1 cellular context compared by ENCODE assay signal in genomic region chr6:37840143-37840939, GRCh38.
A peak's percentile ranks its signal among the peaks of the same experiment; 100 is the strongest.
TF ChIP-seq lines count a peak whose summit lies in the region.

No MANE protein-coding gene starts in this region.

TF ChIP-seq in K562, 482 proteins besides CTCF, POLR2A, EP300 and RAD21 (continues in another document):
- TF ChIP-seq EGR1 (conservative IDR thresholded peaks at IDR 0.05) (no peak), TEAD4 (IDR thresholded peaks at IDR 0.05; ENCODE audit: low read length) (0 out of 2 replicates have a peak, but pooled peaks have one; percentile 29), TEAD4 (CRISPR knock-in tag; IDR thresholded peaks at IDR 0.05; ENCODE audit: borderline replicate concordance) (no peak), NFXL1 (CRISPR knock-in tag; IDR thresholded peaks at IDR 0.05) (peak; percentile 25; the same call in 1 of the 2 replicates), ZBTB40 (IDR thresholded peaks at IDR 0.05) (peak; percentile 24; the same call in 1 of the 2 replicates), ZBTB40 (CRISPR knock-in tag; IDR thresholded peaks at IDR 0.05) (no peak), E4F1 (CRISPR knock-in tag; IDR thresholded peaks at IDR 0.05; ENCODE audit: borderline replicate concordance) (no peak), TAF1 (IDR thresholded peaks at IDR 0.05; ENCODE audit: control insufficient read depth, extremely low read depth, insufficient read depth, low read length, severe bottlenecking) (no peak), BRD4 (IDR thresholded peaks at IDR 0.05) (peak; percentile 10; the same call in 1 of the 2 replicates), CBX2 (IDR thresholded peaks at IDR 0.05; ENCODE audit: insufficient read depth, low read length, poor library complexity, severe bottlenecking) (no peak), ATF4 (CRISPR knock-in tag; IDR thresholded peaks at IDR 0.05) (peak; percentile 95), MTA3 (IDR thresholded peaks at IDR 0.05; ENCODE audit: borderline replicate concordance) (peak; percentile 53; the same call in 1 of the 2 replicates), CXXC5 (CRISPR knock-in tag; IDR thresholded peaks at IDR 0.05) (peak; percentile 39; the same call in 1 of the 2 replicates), BRD9 (IDR thresholded peaks at IDR 0.05; ENCODE audit: low read depth, partially characterized antibody) (peak; percentile 88), RBFOX2 (IDR thresholded peaks at IDR 0.05; ENCODE audit: low read depth, low read length) (peak; percentile 31), KAT8 (IDR thresholded peaks at IDR 0.05; ENCODE audit: low read depth) (no peak), CEBPG (CRISPR knock-in tag; IDR thresholded peaks at IDR 0.05) (peak; percentile 95), CEBPG (tag; conservative IDR thresholded peaks at IDR 0.05 in 1 of 2, IDR thresholded peaks at IDR 0.05 in 1 of 2) (peak; percentile 74 to 97), LCOR (CRISPR knock-in tag; IDR thresholded peaks at IDR 0.05) (peak; percentile 73; the same call in 1 of the 2 replicates), ZNF347 (CRISPR knock-in tag; IDR thresholded peaks at IDR 0.05; ENCODE audit: low read depth) (no peak), KHSRP (IDR thresholded peaks at IDR 0.05) (peak; percentile 6; the same call in 1 of the 2 replicates), AFF1 (IDR thresholded peaks at IDR 0.05; ENCODE audit: low read depth in 1 of 2, partially characterized antibody in 2 of 2) (peak; percentile 1 to 55), PTTG1 (tag; IDR thresholded peaks at IDR 0.05; ENCODE audit: low read depth) (peak; percentile 68), HDAC3 (IDR thresholded peaks at IDR 0.05; ENCODE audit: borderline replicate concordance, partially characterized antibody) (peak; percentile 54), TCFL5 (CRISPR knock-in tag; conservative IDR thresholded peaks at IDR 0.05) (0 out of 2 replicates have a peak, but pooled peaks have one; percentile 11), SMAD3 (CRISPR knock-in tag; conservative IDR thresholded peaks at IDR 0.05) (0 out of 2 replicates have a peak, but pooled peaks have one; percentile 58), ETV1 (tag; conservative IDR thresholded peaks at IDR 0.05; ENCODE audit: low read depth) (peak; percentile 71), POLR2H (tag; IDR thresholded peaks at IDR 0.05; ENCODE audit: low read depth) (peak; percentile 89)
- TF ChIP-seq, protein P1, sequence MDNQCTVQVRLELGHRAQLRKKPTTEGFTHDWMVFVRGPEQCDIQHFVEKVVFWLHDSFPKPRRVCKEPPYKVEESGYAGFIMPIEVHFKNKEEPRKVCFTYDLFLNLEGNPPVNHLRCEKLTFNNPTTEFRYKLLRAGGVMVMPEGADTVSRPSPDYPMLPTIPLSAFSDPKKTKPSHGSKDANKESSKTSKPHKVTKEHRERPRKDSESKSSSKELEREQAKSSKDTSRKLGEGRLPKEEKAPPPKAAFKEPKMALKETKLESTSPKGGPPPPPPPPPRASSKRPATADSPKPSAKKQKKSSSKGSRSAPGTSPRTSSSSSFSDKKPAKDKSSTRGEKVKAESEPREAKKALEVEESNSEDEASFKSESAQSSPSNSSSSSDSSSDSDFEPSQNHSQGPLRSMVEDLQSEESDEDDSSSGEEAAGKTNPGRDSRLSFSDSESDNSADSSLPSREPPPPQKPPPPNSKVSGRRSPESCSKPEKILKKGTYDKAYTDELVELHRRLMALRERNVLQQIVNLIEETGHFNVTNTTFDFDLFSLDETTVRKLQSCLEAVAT (IDR thresholded peaks at IDR 0.05): peak in 1 of 2 experiments; percentile 68; a peak in 1 of 4 replicates
- TF ChIP-seq, protein P2, sequence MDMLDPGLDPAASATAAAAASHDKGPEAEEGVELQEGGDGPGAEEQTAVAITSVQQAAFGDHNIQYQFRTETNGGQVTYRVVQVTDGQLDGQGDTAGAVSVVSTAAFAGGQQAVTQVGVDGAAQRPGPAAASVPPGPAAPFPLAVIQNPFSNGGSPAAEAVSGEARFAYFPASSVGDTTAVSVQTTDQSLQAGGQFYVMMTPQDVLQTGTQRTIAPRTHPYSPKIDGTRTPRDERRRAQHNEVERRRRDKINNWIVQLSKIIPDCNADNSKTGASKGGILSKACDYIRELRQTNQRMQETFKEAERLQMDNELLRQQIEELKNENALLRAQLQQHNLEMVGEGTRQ (CRISPR knock-in tag; IDR thresholded peaks at IDR 0.05): no peak
- TF ChIP-seq, protein P3, sequence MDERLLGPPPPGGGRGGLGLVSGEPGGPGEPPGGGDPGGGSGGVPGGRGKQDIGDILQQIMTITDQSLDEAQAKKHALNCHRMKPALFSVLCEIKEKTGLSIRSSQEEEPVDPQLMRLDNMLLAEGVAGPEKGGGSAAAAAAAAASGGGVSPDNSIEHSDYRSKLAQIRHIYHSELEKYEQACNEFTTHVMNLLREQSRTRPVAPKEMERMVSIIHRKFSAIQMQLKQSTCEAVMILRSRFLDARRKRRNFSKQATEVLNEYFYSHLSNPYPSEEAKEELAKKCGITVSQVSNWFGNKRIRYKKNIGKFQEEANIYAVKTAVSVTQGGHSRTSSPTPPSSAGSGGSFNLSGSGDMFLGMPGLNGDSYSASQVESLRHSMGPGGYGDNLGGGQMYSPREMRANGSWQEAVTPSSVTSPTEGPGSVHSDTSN (CRISPR knock-in tag; IDR thresholded peaks at IDR 0.05; ENCODE audit: low read depth): peak; percentile 52; the same call in 1 of the 2 replicates
- TF ChIP-seq, protein P3 (tag; conservative IDR thresholded peaks at IDR 0.05; ENCODE audit: low read depth): peak; percentile 75
- TF ChIP-seq, protein P4, sequence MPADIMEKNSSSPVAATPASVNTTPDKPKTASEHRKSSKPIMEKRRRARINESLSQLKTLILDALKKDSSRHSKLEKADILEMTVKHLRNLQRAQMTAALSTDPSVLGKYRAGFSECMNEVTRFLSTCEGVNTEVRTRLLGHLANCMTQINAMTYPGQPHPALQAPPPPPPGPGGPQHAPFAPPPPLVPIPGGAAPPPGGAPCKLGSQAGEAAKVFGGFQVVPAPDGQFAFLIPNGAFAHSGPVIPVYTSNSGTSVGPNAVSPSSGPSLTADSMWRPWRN (IDR thresholded peaks at IDR 0.05; ENCODE audit: low read depth): 0 out of 2 replicates have a peak, but pooled peaks have one; percentile 9
